ENCODE assay signal across 15 cellular contexts in genomic region chr7:88200793-88201192, GRCh38. TPM values are rescaled to one million over a fixed set of nuclear protein-coding genes. Genes with fewer than 3 reads are reported as not detected.
DNase-seq lines count a peak whose midpoint lies in the region; ATAC-seq and TF ChIP-seq lines count a peak whose summit lies in the region.
"Had no signal": no experiment of that assay in that cellular context is flagged by ENCODE, and none has a peak within 500 bp of the region (broad histone marks: within the 10 kb centered on the region; RNA-seq: fewer than 3 reads in every experiment).

No MANE protein-coding gene starts in this region.

- H3K27me3 ChIP-seq in dorsolateral prefrontal cortex (no peaks in the 10 kb centered on the region), Peyer's patch (no peaks in the 10 kb centered on the region), PC-3 (ENCODE audit: low read length) (no peaks in the 10 kb centered on the region)

- BruUV-seq in PC-3 (replicated peaks; lab: Mats Ljungman, UMichigan), result no TSS peak

- no peak for DNase-seq in activated naive CD8-positive, alpha-beta T cell treated with anti-CD3 and anti-CD28 coated beads for 36 hours
- DNase-seq in NCI-H2227 (lab: John Stamatoyannopoulos, UW; ENCODE audit: unreplicated experiment) (peak; percentile 68), dorsolateral prefrontal cortex (peak in 2 of 10 donors; percentile 28 to 49), osteocyte (ENCODE audit: extremely low spot score, unreplicated experiment) (no peak), Peyer's patch (no peak), NOMO-1 treated with dmso at 0.1 percent for 144 hours (lab: John Stamatoyannopoulos, UW; ENCODE audit: unreplicated experiment) (no peak), PC-3 (no peak)
- DNase-seq: activated CD4-positive, CD25-positive, alpha-beta regulatory T cell; activated T-cell treated with anti-CD3 and anti-CD28 coated beads, Interleukin-2, amount 50 U/mL, for 1 hour; amniotic stem cell; Calu3 had no signal

- no peak for TF ChIP-seq POLR2A in Peyer's patch (IDR thresholded peaks at IDR 0.05)

- H3K36me3 ChIP-seq in Peyer's patch, result peaks cover 0 to 36% (median 0%) of the 10 kb centered on the region in 3 donors
- H3K36me3 ChIP-seq in PC-3 (ENCODE audit: low read depth, low read length), result peaks cover 22% of the 10 kb centered on the region; the same call in 1 of the 2 replicates

- peak overlapping the region; percentile 58 for H3K27ac Mint-ChIP-seq in activated naive CD8-positive, alpha-beta T cell
- H3K27ac Mint-ChIP-seq in activated naive CD8-positive, alpha-beta T cell treated with anti-CD3 and anti-CD28 coated beads for 36 hours, result no peak overlapping the region
- H3K27ac Mint-ChIP-seq in osteocyte (ENCODE audit: unreplicated experiment), result no peak overlapping the region
- H3K27ac Mint-ChIP-seq: dendritic cell treated with granulocyte-macrophage colony-stimulating factor and Interleukin-4, amounts not matched to agents 40 ng/mL and 50 ng/mL, for 4 days; type B pancreatic cell had no signal

- no peak overlapping the region for H3K9ac ChIP-seq in PC-3 (ENCODE audit: low read length)

- no peak for ATAC-seq in PC-3

- no peaks in the 10 kb centered on the region for H3F3A ChIP-seq in PC-3 (ENCODE audit: low read length, unreplicated experiment)

- H3K36me3 Mint-ChIP-seq in activated naive CD8-positive, alpha-beta T cell, result peaks cover 6% of the 10 kb centered on the region
- H3K36me3 Mint-ChIP-seq in activated naive CD8-positive, alpha-beta T cell treated with anti-CD3 and anti-CD28 coated beads for 36 hours, result peaks cover 28% of the 10 kb centered on the region
- H3K36me3 Mint-ChIP-seq in osteocyte (ENCODE audit: unreplicated experiment), result peaks cover 28% of the 10 kb centered on the region

- CTCF ChIA-PET in PC-3 (lab: Charles Lee), result no interaction called here

- H4K20me1 ChIP-seq in PC-3 (ENCODE audit: low read length), result no peaks in the 10 kb centered on the region

- TF ChIP-seq CTCF in dorsolateral prefrontal cortex (IDR thresholded peaks at IDR 0.05 in 54 of 56, conservative IDR thresholded peaks at IDR 0.05 in 2 of 56; ENCODE audit: low read depth in 1 of 56, partially characterized antibody in 56 of 56) (no peak), osteocyte (IDR thresholded peaks at IDR 0.05) (no peak), Peyer's patch (IDR thresholded peaks at IDR 0.05) (no peak), PC-3 (conservative IDR thresholded peaks at IDR 0.05; ENCODE audit: low read depth, low read length) (no peak)

- H3K4me1 ChIP-seq in Peyer's patch (no peaks in the 10 kb centered on the region), PC-3 (ENCODE audit: insufficient read depth, low read length) (no peaks in the 10 kb centered on the region)

- no peaks in the 10 kb centered on the region for H3K9me3 Mint-ChIP-seq in activated naive CD8-positive, alpha-beta T cell (ENCODE audit: low read depth)
- H3K9me3 Mint-ChIP-seq in activated naive CD8-positive, alpha-beta T cell treated with anti-CD3 and anti-CD28 coated beads for 36 hours, result no peaks in the 10 kb centered on the region
- no peaks in the 10 kb centered on the region for H3K9me3 Mint-ChIP-seq in osteocyte (ENCODE audit: unreplicated experiment)
- H3K9me3 Mint-ChIP-seq: dendritic cell treated with granulocyte-macrophage colony-stimulating factor and Interleukin-4, amounts not matched to agents 40 ng/mL and 50 ng/mL, for 4 days; type B pancreatic cell had no signal

- no peak overlapping the region for H3K4me3 Mint-ChIP-seq in activated naive CD8-positive, alpha-beta T cell
- no peak overlapping the region for H3K4me3 Mint-ChIP-seq in activated naive CD8-positive, alpha-beta T cell treated with anti-CD3 and anti-CD28 coated beads for 36 hours
- H3K4me3 Mint-ChIP-seq in osteocyte (ENCODE audit: unreplicated experiment), result no peak overlapping the region
- H3K4me3 Mint-ChIP-seq: dendritic cell treated with granulocyte-macrophage colony-stimulating factor and Interleukin-4, amounts not matched to agents 40 ng/mL and 50 ng/mL, for 4 days; type B pancreatic cell had no signal

- no peaks in the 10 kb centered on the region for H3K79me2 ChIP-seq in PC-3 (ENCODE audit: low read length)

- H3K4me3 ChIP-seq in dorsolateral prefrontal cortex, result no peak overlapping the region
- H3K4me3 ChIP-seq in Peyer's patch, result no peak overlapping the region
- no peak overlapping the region for H3K4me3 ChIP-seq in PC-3 (ENCODE audit: low read length)

- no peak overlapping the region for H2AFZ ChIP-seq in PC-3 (ENCODE audit: low read length)

- no peak overlapping the region for H3K4me2 ChIP-seq in PC-3 (ENCODE audit: low read length)

- POLR2A ChIA-PET in PC-3 (lab: Charles Lee; ENCODE audit: unreplicated experiment), result no interaction called here

- H3K27ac ChIP-seq in dorsolateral prefrontal cortex (peak overlapping the region in 51 of 59 donors; percentile 0 to 81 (median 53)), Peyer's patch (no peak overlapping the region), PC-3 (ENCODE audit: low read length) (no peak overlapping the region)
- H3K27ac ChIP-seq: HL-60 had no signal

- H3K9me3 ChIP-seq in Peyer's patch (no peaks in the 10 kb centered on the region), PC-3 (ENCODE audit: low read length) (no peaks in the 10 kb centered on the region)

- intact Hi-C loops in dorsolateral prefrontal cortex (cut with DNase I) (no loop called here), PC-3 (cut with micrococcal nuclease) (no loop called here)

- H3K27me3 Mint-ChIP-seq in activated naive CD8-positive, alpha-beta T cell, result no peaks in the 10 kb centered on the region
- H3K27me3 Mint-ChIP-seq in activated naive CD8-positive, alpha-beta T cell treated with anti-CD3 and anti-CD28 coated beads for 36 hours, result no peaks in the 10 kb centered on the region
- no peaks in the 10 kb centered on the region for H3K27me3 Mint-ChIP-seq in osteocyte (ENCODE audit: unreplicated experiment)
- H3K27me3 Mint-ChIP-seq: dendritic cell treated with granulocyte-macrophage colony-stimulating factor and Interleukin-4, amounts not matched to agents 40 ng/mL and 50 ng/mL, for 4 days; type B pancreatic cell had no signal

- peaks cover 6% of the 10 kb centered on the region for H3K4me1 Mint-ChIP-seq in activated naive CD8-positive, alpha-beta T cell (ENCODE audit: low read depth)
- peaks cover 17% of the 10 kb centered on the region for H3K4me1 Mint-ChIP-seq in activated naive CD8-positive, alpha-beta T cell treated with anti-CD3 and anti-CD28 coated beads for 36 hours
- no peaks in the 10 kb centered on the region for H3K4me1 Mint-ChIP-seq in osteocyte (ENCODE audit: unreplicated experiment)

- no peaks in the 10 kb centered on the region for H3K9me2 ChIP-seq in PC-3 (replicated peaks; ENCODE audit: low read length)

RNA-seq across cellular contexts. Expression of gene SRI, which starts 19.0 kb away (rescaled TPM):
- 100 to 1,000 TPM; 201 to 206 TPM for total RNA-seq in activated naive CD8-positive, alpha-beta T cell treated with anti-CD3 and anti-CD28 coated beads for 36 hours
- total RNA-seq in dorsolateral prefrontal cortex (100 to 1,000 TPM; 143 to 361 (median 208) TPM), osteocyte (105 and 111 TPM in 2 replicates), Peyer's patch (100 to 1,000 TPM; 158 to 281 (median 250) TPM), PC-3 (2014; rRNA removed) (94.0 and 151 TPM in 2 replicates)

Comparison
In these comparisons a context has a peak if more than half of its experiments do, and no peak if none do; other contexts are left out.
1. H3K27ac ChIP-seq: peak in dorsolateral prefrontal cortex (51 of 59); none in Peyer's patch (0 of 4) and PC-3 (single experiment).